Comparison of ENCODE assay signal across 1 cellular context in the genomic region with DNA sequence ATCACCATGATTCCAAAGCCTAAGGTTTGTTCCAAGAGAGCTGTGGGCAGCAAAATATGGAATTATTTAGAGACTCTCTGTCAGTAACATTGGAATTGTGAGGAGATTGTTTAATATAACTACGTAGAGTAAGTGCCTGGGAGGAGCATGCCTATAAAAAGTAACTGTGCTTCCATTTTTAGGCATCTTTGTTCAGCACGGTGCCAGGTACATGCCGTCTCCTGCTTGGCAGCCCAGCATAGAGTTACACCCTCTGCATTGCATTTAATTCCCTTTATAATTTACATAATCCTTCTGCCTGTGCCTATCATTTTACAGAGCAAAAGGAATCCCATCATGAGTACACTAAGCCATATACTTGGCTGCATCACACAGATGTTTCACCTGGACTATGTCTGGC.
TF ChIP-seq lines count a peak whose summit lies in the region.

No MANE protein-coding gene starts in this region.

TF ChIP-seq in HepG2, 621 proteins besides CTCF, POLR2A, EP300 and RAD21:
- TF ChIP-seq, protein P1, sequence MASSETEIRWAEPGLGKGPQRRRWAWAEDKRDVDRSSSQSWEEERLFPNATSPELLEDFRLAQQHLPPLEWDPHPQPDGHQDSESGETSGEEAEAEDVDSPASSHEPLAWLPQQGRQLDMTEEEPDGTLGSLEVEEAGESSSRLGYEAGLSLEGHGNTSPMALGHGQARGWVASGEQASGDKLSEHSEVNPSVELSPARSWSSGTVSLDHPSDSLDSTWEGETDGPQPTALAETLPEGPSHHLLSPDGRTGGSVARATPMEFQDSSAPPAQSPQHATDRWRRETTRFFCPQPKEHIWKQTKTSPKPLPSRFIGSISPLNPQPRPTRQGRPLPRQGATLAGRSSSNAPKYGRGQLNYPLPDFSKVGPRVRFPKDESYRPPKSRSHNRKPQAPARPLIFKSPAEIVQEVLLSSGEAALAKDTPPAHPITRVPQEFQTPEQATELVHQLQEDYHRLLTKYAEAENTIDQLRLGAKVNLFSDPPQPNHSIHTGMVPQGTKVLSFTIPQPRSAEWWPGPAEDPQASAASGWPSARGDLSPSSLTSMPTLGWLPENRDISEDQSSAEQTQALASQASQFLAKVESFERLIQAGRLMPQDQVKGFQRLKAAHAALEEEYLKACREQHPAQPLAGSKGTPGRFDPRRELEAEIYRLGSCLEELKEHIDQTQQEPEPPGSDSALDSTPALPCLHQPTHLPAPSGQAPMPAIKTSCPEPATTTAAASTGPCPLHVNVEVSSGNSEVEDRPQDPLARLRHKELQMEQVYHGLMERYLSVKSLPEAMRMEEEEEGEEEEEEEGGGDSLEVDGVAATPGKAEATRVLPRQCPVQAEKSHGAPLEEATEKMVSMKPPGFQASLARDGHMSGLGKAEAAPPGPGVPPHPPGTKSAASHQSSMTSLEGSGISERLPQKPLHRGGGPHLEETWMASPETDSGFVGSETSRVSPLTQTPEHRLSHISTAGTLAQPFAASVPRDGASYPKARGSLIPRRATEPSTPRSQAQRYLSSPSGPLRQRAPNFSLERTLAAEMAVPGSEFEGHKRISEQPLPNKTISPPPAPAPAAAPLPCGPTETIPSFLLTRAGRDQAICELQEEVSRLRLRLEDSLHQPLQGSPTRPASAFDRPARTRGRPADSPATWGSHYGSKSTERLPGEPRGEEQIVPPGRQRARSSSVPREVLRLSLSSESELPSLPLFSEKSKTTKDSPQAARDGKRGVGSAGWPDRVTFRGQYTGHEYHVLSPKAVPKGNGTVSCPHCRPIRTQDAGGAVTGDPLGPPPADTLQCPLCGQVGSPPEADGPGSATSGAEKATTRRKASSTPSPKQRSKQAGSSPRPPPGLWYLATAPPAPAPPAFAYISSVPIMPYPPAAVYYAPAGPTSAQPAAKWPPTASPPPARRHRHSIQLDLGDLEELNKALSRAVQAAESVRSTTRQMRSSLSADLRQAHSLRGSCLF (CRISPR knock-in tag; IDR thresholded peaks at IDR 0.05; ENCODE audit: borderline replicate concordance), result 0 out of 2 replicates have a peak, but pooled peaks have one; percentile 33
- no peak for TF ChIP-seq NPAS2 (CRISPR knock-in tag; IDR thresholded peaks at IDR 0.05; ENCODE audit: borderline replicate concordance)
- TF ChIP-seq, protein P2, sequence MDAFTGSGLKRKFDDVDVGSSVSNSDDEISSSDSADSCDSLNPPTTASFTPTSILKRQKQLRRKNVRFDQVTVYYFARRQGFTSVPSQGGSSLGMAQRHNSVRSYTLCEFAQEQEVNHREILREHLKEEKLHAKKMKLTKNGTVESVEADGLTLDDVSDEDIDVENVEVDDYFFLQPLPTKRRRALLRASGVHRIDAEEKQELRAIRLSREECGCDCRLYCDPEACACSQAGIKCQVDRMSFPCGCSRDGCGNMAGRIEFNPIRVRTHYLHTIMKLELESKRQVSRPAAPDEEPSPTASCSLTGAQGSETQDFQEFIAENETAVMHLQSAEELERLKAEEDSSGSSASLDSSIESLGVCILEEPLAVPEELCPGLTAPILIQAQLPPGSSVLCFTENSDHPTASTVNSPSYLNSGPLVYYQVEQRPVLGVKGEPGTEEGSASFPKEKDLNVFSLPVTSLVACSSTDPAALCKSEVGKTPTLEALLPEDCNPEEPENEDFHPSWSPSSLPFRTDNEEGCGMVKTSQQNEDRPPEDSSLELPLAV (CRISPR knock-in tag; conservative IDR thresholded peaks at IDR 0.05; ENCODE audit: low read depth), result no peak
